13 cellular contexts compared by ENCODE assay signal in the genomic region with DNA sequence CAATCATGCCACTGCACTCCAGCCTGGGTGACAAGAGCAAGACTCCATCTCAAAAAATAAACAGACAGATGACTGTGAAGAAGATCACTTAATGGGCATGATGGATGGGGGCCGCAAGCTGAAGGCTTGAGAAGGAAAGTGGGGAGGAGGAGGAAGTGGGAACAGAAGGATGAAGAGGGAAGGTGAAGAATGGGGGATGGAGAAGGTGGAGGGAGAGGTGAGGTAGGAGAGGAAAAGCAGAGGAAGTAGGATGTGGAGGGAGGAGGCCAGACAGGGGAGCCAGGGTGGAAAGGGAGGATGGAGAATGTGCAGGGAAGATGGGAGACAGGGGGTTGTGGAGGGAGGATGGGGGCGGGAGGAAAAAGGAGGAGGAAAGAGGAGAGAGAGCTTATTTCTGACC.
A peak's percentile ranks its signal among the peaks of the same experiment; 100 is the strongest.
DNase-seq lines count a peak whose midpoint lies in the region; TF ChIP-seq lines count a peak whose summit lies in the region.
"Had no signal": no experiment of that assay in that cellular context is flagged by ENCODE, and none has a peak within 500 bp of the region (broad histone marks: within the 10 kb centered on the region; RNA-seq: fewer than 3 reads in every experiment).

No MANE protein-coding gene starts in this region.

- H3K27ac Mint-ChIP-seq in T-helper 2 cell treated with Interferon-gamma antibody and Interleukin-4, amounts not matched to agents 5 μg/mL and 100 μg/mL, for 36 hours: peak overlapping the region; percentile 28
- H3K27ac Mint-ChIP-seq in glutamatergic neuron (ENCODE audit: unreplicated experiment) (peak overlapping the region; percentile 17), osteocyte (ENCODE audit: unreplicated experiment) (no peak overlapping the region), nephron progenitor cell (no peak overlapping the region)
- H3K27ac Mint-ChIP-seq: CD4-positive, alpha-beta T cell; GM23338; HFFc6 had no signal

- in situ Hi-C loops in GM13976 (cut with MboI; ENCODE audit: low sequenced_read_pairs, unreplicated experiment): no loop called here

- H3K36me3 Mint-ChIP-seq in T-helper 2 cell treated with Interferon-gamma antibody and Interleukin-4, amounts not matched to agents 5 μg/mL and 100 μg/mL, for 36 hours (ENCODE audit: low read depth): no peaks in the 10 kb centered on the region
- H3K36me3 Mint-ChIP-seq in glutamatergic neuron (ENCODE audit: unreplicated experiment) (no peaks in the 10 kb centered on the region), osteocyte (ENCODE audit: unreplicated experiment) (no peaks in the 10 kb centered on the region), nephron progenitor cell (ENCODE audit: low read depth) (no peaks in the 10 kb centered on the region)

- H3K27me3 Mint-ChIP-seq in T-helper 2 cell treated with Interferon-gamma antibody and Interleukin-4, amounts not matched to agents 5 μg/mL and 100 μg/mL, for 36 hours (ENCODE audit: low read depth): peaks cover 7% of the 10 kb centered on the region
- H3K27me3 Mint-ChIP-seq in glutamatergic neuron (ENCODE audit: unreplicated experiment) (no peaks in the 10 kb centered on the region), osteocyte (ENCODE audit: unreplicated experiment) (peaks cover 5% of the 10 kb centered on the region), nephron progenitor cell (ENCODE audit: low read depth, poor library complexity) (no peaks in the 10 kb centered on the region)
- H3K27me3 Mint-ChIP-seq: CD4-positive, alpha-beta T cell had no signal

- no peak for DNase-seq in T-helper 2 cell treated with Interferon-gamma antibody and Interleukin-4, amounts not matched to agents 5 μg/mL and 100 μg/mL, for 36 hours (ENCODE audit: low spot score)
- DNase-seq in T-helper 2 cell (no peak), glutamatergic neuron (no peak), osteocyte (ENCODE audit: extremely low spot score, unreplicated experiment) (peak; percentile 34), GM13976 (ENCODE audit: low spot score) (no peak), nephron progenitor cell (no peak), HK-2 (ENCODE audit: unreplicated experiment) (no peak)
- DNase-seq: AML-193; Caco-2; CD4-positive, alpha-beta T cell; HCEC 1CT; HFFc6 had no signal

- no peaks in the 10 kb centered on the region for H3K9me3 Mint-ChIP-seq in T-helper 2 cell treated with Interferon-gamma antibody and Interleukin-4, amounts not matched to agents 5 μg/mL and 100 μg/mL, for 36 hours
- H3K9me3 Mint-ChIP-seq in glutamatergic neuron (ENCODE audit: unreplicated experiment): peaks cover 2% of the 10 kb centered on the region
- H3K9me3 Mint-ChIP-seq in osteocyte (ENCODE audit: unreplicated experiment): no peaks in the 10 kb centered on the region
- no peaks in the 10 kb centered on the region for H3K9me3 Mint-ChIP-seq in nephron progenitor cell
- H3K9me3 Mint-ChIP-seq: CD4-positive, alpha-beta T cell; GM23338; HFFc6 had no signal

- H3K4me1 Mint-ChIP-seq in T-helper 2 cell treated with Interferon-gamma antibody and Interleukin-4, amounts not matched to agents 5 μg/mL and 100 μg/mL, for 36 hours (ENCODE audit: low read depth): peaks cover 23% of the 10 kb centered on the region
- H3K4me1 Mint-ChIP-seq in glutamatergic neuron (ENCODE audit: low read depth, unreplicated experiment) (no peaks in the 10 kb centered on the region), osteocyte (ENCODE audit: unreplicated experiment) (no peaks in the 10 kb centered on the region), nephron progenitor cell (peaks cover 17% of the 10 kb centered on the region)

- peak overlapping the region; percentile 0 for H3K4me3 Mint-ChIP-seq in T-helper 2 cell treated with Interferon-gamma antibody and Interleukin-4, amounts not matched to agents 5 μg/mL and 100 μg/mL, for 36 hours
- H3K4me3 Mint-ChIP-seq in glutamatergic neuron (ENCODE audit: unreplicated experiment) (no peak overlapping the region), osteocyte (ENCODE audit: unreplicated experiment) (no peak overlapping the region), nephron progenitor cell (no peak overlapping the region)
- H3K4me3 Mint-ChIP-seq: CD4-positive, alpha-beta T cell; GM23338; HFFc6 had no signal

- TF ChIP-seq CTCF in glutamatergic neuron (IDR thresholded peaks at IDR 0.05; ENCODE audit: partially characterized antibody, unreplicated experiment) (no peak), osteocyte (IDR thresholded peaks at IDR 0.05) (no peak), GM13976 (IDR thresholded peaks at IDR 0.05; ENCODE audit: borderline replicate concordance, control extremely low read depth, extremely low read depth, insufficient read depth, missing control alignments) (no peak), nephron progenitor cell (IDR thresholded peaks at IDR 0.05) (no peak)

Comparison
In these comparisons a context has a peak if more than half of its experiments do, and no peak if none do; other contexts are left out.
1. H3K27ac Mint-ChIP-seq: peak in T-helper 2 cell treated with Interferon-gamma antibody and Interleukin-4, amounts not matched to agents 5 μg/mL and 100 μg/mL, for 36 hours (single experiment) and glutamatergic neuron (single experiment); none in osteocyte (single experiment) and nephron progenitor cell (single experiment).